Comparison of ENCODE assay signal across 14 cellular contexts in the genomic region with DNA sequence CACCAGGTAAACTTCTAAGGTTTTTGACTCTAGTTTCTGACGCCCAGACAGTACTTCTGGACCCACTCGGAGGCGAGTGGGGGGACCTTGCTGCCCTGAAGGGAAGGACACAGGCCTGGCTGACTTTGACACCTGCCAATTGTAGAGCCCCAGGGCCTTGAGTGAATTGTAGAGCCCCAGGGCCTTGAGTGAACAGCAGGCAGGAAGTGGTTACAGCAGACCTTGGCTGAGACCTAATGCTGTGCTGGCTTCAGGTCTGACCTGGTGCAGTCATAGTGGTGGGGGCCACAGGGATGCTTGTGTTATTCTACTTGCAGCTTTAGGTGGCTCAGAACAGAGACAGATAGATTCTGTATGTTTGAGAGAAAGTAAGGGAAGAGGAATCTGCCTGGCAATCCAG.
"Had no signal": no experiment of that assay in that cellular context is flagged by ENCODE, and none has a peak within 500 bp of the region (broad histone marks: within the 10 kb centered on the region; RNA-seq: fewer than 3 reads in every experiment).

No MANE protein-coding gene starts in this region.

- DNase-seq: activated B cell treated with CpG ODN at 0.5 μM for 24 hours; activated CD4-positive, alpha-beta T cell treated with anti-CD3 and anti-CD28 coated beads, Interleukin-2, amount 10 ng/mL, durations not matched to agents 24 days and 14 days; activated naive CD4-positive, alpha-beta T cell treated with anti-CD3 and anti-CD28 coated beads, Interleukin-2, amount 10 ng/mL, durations not matched to agents 7 days and 5 days; activated T-cell treated with anti-CD3 and anti-CD28 coated beads, Interleukin-2, amount 50 U/mL, for 24 hours; adrenal gland; dorsolateral prefrontal cortex; T-helper 17 cell; tibial artery had no signal

- H3K9me3 ChIP-seq: adrenal gland, tibial artery, vagina had no signal

- H3K36me3 ChIP-seq: adrenal gland, cardiac muscle cell, tibial artery, vagina had no signal

- H3K27ac ChIP-seq: adrenal gland, cardiac muscle cell, dorsolateral prefrontal cortex, tibial artery, vagina had no signal

- FAIRE-seq: TTC549 had no signal

- H3K4me1 ChIP-seq: adrenal gland had no signal

- H3K36me3 Mint-ChIP-seq: activated naive CD4-positive, alpha-beta T cell treated with anti-CD3 and anti-CD28 coated beads, Interleukin-2, amount 10 ng/mL, durations not matched to agents 7 days and 5 days; stimulated activated memory B cell treated with anti-CD40 and anti-IgM and Interleukin-4, amounts not matched to agents 10 μg/mL and 1 μg/mL and 100 μg/mL, for 72 hours had no signal

- H3K27me3 Mint-ChIP-seq: activated naive CD4-positive, alpha-beta T cell treated with anti-CD3 and anti-CD28 coated beads, Interleukin-2, amount 10 ng/mL, durations not matched to agents 7 days and 5 days had no signal

- H3K27me3 ChIP-seq: adrenal gland, cardiac muscle cell, tibial artery, vagina had no signal

- ATAC-seq: stimulated activated memory B cell treated with anti-CD40 and anti-IgM and Interleukin-4, amounts not matched to agents 10 μg/mL and 1 μg/mL and 100 μg/mL, for 72 hours; T-helper 17 cell had no signal

- H3K27ac Mint-ChIP-seq: activated B cell treated with CpG ODN at 0.5 μM for 24 hours; activated CD4-positive, alpha-beta T cell treated with anti-CD3 and anti-CD28 coated beads, Interleukin-2, amount 10 ng/mL, durations not matched to agents 24 days and 14 days; activated naive CD4-positive, alpha-beta T cell treated with anti-CD3 and anti-CD28 coated beads, Interleukin-2, amount 10 ng/mL, durations not matched to agents 7 days and 5 days; activated T-cell treated with anti-CD3 and anti-CD28 coated beads, Interleukin-2, amount 50 U/mL, for 24 hours; endodermal cell; natural killer cell treated with Interleukin-12 subunit alpha and Interleukin-12 subunit beta and Interleukin-15 and Interleukin-18, amount 100 ng/mL, for 72 hours; stimulated activated memory B cell treated with anti-CD40 and anti-IgM and Interleukin-4, amounts not matched to agents 10 μg/mL and 1 μg/mL and 100 μg/mL, for 72 hours; T-helper 17 cell had no signal

- H3K4me3 ChIP-seq: adrenal gland, cardiac muscle cell, dorsolateral prefrontal cortex, tibial artery, vagina had no signal

- H3K9me3 Mint-ChIP-seq: activated CD4-positive, alpha-beta T cell treated with anti-CD3 and anti-CD28 coated beads, Interleukin-2, amount 10 ng/mL, durations not matched to agents 24 days and 14 days; activated naive CD4-positive, alpha-beta T cell treated with anti-CD3 and anti-CD28 coated beads, Interleukin-2, amount 10 ng/mL, durations not matched to agents 7 days and 5 days had no signal

- H3K4me1 Mint-ChIP-seq: activated B cell treated with CpG ODN at 0.5 μM for 24 hours; activated CD4-positive, alpha-beta T cell treated with anti-CD3 and anti-CD28 coated beads, Interleukin-2, amount 10 ng/mL, durations not matched to agents 24 days and 14 days; activated naive CD4-positive, alpha-beta T cell treated with anti-CD3 and anti-CD28 coated beads, Interleukin-2, amount 10 ng/mL, durations not matched to agents 7 days and 5 days; stimulated activated memory B cell treated with anti-CD40 and anti-IgM and Interleukin-4, amounts not matched to agents 10 μg/mL and 1 μg/mL and 100 μg/mL, for 72 hours; T-helper 17 cell had no signal

- H3K4me3 Mint-ChIP-seq: activated B cell treated with CpG ODN at 0.5 μM for 24 hours; activated CD4-positive, alpha-beta T cell treated with anti-CD3 and anti-CD28 coated beads, Interleukin-2, amount 10 ng/mL, durations not matched to agents 24 days and 14 days; activated naive CD4-positive, alpha-beta T cell treated with anti-CD3 and anti-CD28 coated beads, Interleukin-2, amount 10 ng/mL, durations not matched to agents 7 days and 5 days; activated T-cell treated with anti-CD3 and anti-CD28 coated beads, Interleukin-2, amount 50 U/mL, for 24 hours; endodermal cell; natural killer cell treated with Interleukin-12 subunit alpha and Interleukin-12 subunit beta and Interleukin-15 and Interleukin-18, amount 100 ng/mL, for 72 hours; stimulated activated memory B cell treated with anti-CD40 and anti-IgM and Interleukin-4, amounts not matched to agents 10 μg/mL and 1 μg/mL and 100 μg/mL, for 72 hours; T-helper 17 cell had no signal
